In the genomic region with DNA sequence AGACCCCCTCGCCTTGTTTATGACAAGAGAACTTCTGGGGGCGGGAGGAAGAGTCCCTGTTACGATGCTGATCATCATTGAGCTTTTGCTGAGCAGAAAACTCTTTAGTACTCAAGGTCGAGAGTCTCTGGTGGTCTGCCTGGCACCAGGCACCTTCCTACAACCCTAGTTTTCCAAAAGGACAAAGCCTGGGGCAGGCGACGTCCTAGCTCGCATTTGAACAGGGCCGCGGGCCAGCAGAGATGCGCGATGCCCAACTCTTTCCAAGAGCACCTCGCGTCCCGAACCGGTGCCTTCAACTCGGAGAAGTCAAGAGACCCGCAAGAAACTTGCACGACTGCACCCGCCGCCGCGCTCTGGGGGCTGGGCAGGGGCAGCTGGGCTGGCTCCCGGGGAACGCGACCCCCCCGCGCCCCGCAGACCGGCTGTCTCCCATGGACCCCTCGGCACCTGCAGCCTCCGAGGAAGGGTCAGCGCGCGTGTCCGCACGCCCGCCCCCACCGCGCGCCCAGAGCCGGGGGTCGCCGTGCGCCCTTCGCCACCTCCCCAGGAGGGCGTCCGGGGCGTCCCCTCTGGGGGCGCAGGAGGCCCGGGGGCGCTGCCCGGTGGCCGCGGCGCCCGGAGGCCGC, we compare ENCODE assay signal across 8 cellular contexts. TPM values are rescaled to one million over a fixed set of nuclear protein-coding genes. Genes with fewer than 3 reads are reported as not detected.
DNase-seq lines count a peak whose midpoint lies in the region; ATAC-seq, FAIRE-seq and TF ChIP-seq lines count a peak whose summit lies in the region.

No MANE protein-coding gene starts in this region.

- peak overlapping the region; percentile 68 to 89 (median 78) for H3K4me3 Mint-ChIP-seq in CD4-positive, CD25-positive, alpha-beta regulatory T cell

- FAIRE-seq in frontal cortex (lab: Jason Lieb, UNC) = no peak

- H2AFZ ChIP-seq in parathyroid adenoma = peak overlapping the region; percentile 87

- no peaks in the 10 kb centered on the region for H3K36me3 Mint-ChIP-seq in CD4-positive, CD25-positive, alpha-beta regulatory T cell

- no peak for TF ChIP-seq CTCF in parathyroid adenoma (IDR thresholded peaks at IDR 0.05)

- intact Hi-C loops in head of caudate nucleus (cut with DNase I) = loop anchor here (10.0 kb wide), 1 partner anchor 107 kb away; a partner anchor contains a TSS

- peaks cover 0 to 6% (median 0%) of the 10 kb centered on the region in 7 donors for H3K9me3 Mint-ChIP-seq in CD4-positive, CD25-positive, alpha-beta regulatory T cell

- no peak for DNase-seq in CD4-positive, CD25-positive, alpha-beta regulatory T cell
- DNase-seq in activated T-cell treated with anti-CD3 and anti-CD28 coated beads, Interleukin-2, amount 50 U/mL, for 48 hours = peak; percentile 44 to 48
- DNase-seq in head of caudate nucleus = peak in 32 of 42 donors; percentile 13 to 65 (median 36)
- DNase-seq in DMS153 (lab: John Stamatoyannopoulos, UW) = no peak
- DNase-seq in frontal cortex (ENCODE audit: low spot score in 2 of 2) = no peak
- no peak for DNase-seq in iPS-NIHi11 (ENCODE audit: low spot score)

- no peaks in the 10 kb centered on the region for H3K36me3 ChIP-seq in CD4-positive, CD25-positive, alpha-beta regulatory T cell (ENCODE audit: control insufficient read depth, insufficient read depth, low read length)
- H3K36me3 ChIP-seq in HUES6 (ENCODE audit: control insufficient read depth, insufficient read depth, low read length) (no peaks in the 10 kb centered on the region), parathyroid adenoma (ENCODE audit: control insufficient read depth, insufficient read depth, low read length) (no peaks in the 10 kb centered on the region)

- H3K9me3 ChIP-seq in CD4-positive, CD25-positive, alpha-beta regulatory T cell (ENCODE audit: control insufficient read depth in 2 of 2, low read length in 2 of 2) = peaks cover 0 to 4% of the 10 kb centered on the region in 2 experiments
- H3K9me3 ChIP-seq in HUES6 (ENCODE audit: control insufficient read depth, insufficient read depth, low read depth, low read length) = peaks cover 6% of the 10 kb centered on the region; the same call in 1 of the 2 replicates
- no peaks in the 10 kb centered on the region for H3K9me3 ChIP-seq in parathyroid adenoma (ENCODE audit: control insufficient read depth, low read length)

- H3K4me1 Mint-ChIP-seq in CD4-positive, CD25-positive, alpha-beta regulatory T cell = peaks cover 0 to 13% (median 3%) of the 10 kb centered on the region in 4 donors

- H3K4me3 ChIP-seq in CD4-positive, CD25-positive, alpha-beta regulatory T cell (ENCODE audit: low read depth, low read length) = no peak overlapping the region
- peak overlapping the region; percentile 73 for H3K4me3 ChIP-seq in HUES6 (ENCODE audit: low read depth, low read length)
- H3K4me3 ChIP-seq in parathyroid adenoma (ENCODE audit: low read depth, low read length) = peak overlapping the region; percentile 54

- H3K27ac Mint-ChIP-seq in CD4-positive, CD25-positive, alpha-beta regulatory T cell = peak overlapping the region in 1 of 3 donors; percentile 26

- H3K4me1 ChIP-seq in CD4-positive, CD25-positive, alpha-beta regulatory T cell (ENCODE audit: control insufficient read depth, insufficient read depth, low read length, poor library complexity, severe bottlenecking) = peaks cover 16% of the 10 kb centered on the region
- H3K4me1 ChIP-seq in HUES6 (ENCODE audit: control insufficient read depth, insufficient read depth, low read length) (peaks cover 18% of the 10 kb centered on the region), parathyroid adenoma (peaks cover 4% of the 10 kb centered on the region)

- H3K4me2 ChIP-seq in parathyroid adenoma (ENCODE audit: low read length) = peak overlapping the region; percentile 88

- H3K9ac ChIP-seq in HUES6 (ENCODE audit: low read length) = peak overlapping the region; percentile 28
- peak overlapping the region; percentile 57 for H3K9ac ChIP-seq in parathyroid adenoma

- H3K79me2 ChIP-seq in parathyroid adenoma = peaks cover 21% of the 10 kb centered on the region

- H3K27me3 Mint-ChIP-seq in CD4-positive, CD25-positive, alpha-beta regulatory T cell = peaks cover 51% of the 10 kb centered on the region

- no peak overlapping the region for H3K27ac ChIP-seq in CD4-positive, CD25-positive, alpha-beta regulatory T cell (ENCODE audit: insufficient read depth, low read length, poor library complexity, severe bottlenecking)
- no peak overlapping the region for H3K27ac ChIP-seq in HUES6 (ENCODE audit: low read depth, low read length)
- peak overlapping the region; percentile 61 for H3K27ac ChIP-seq in parathyroid adenoma

- peaks cover 5% of the 10 kb centered on the region for H3K27me3 ChIP-seq in CD4-positive, CD25-positive, alpha-beta regulatory T cell (ENCODE audit: control insufficient read depth, insufficient read depth, low read length)
- peaks cover 20% of the 10 kb centered on the region for H3K27me3 ChIP-seq in HUES6 (ENCODE audit: control insufficient read depth, insufficient read depth, low read length)
- no peaks in the 10 kb centered on the region for H3K27me3 ChIP-seq in parathyroid adenoma (ENCODE audit: control insufficient read depth, insufficient read depth, low read length)

- ATAC-seq in CD4-positive, CD25-positive, alpha-beta regulatory T cell (ENCODE audit: low read depth in 2 of 2) = no peak

RNA-seq across cellular contexts. Expression of a gene that starts 0.4 kb away (rescaled TPM):
- 2.0 TPM for total RNA-seq in CD4-positive, CD25-positive, alpha-beta regulatory T cell
- polyA plus RNA-seq in CD4-positive, CD25-positive, alpha-beta regulatory T cell = under 1 TPM; 0.35 to 0.98 (median 0.53) TPM
- total RNA-seq in frontal cortex = 88.0 TPM

RNA-seq across cellular contexts. Expression of a gene that starts 57.2 kb away (rescaled TPM):
- total RNA-seq in CD4-positive, CD25-positive, alpha-beta regulatory T cell = 83.2 TPM
- polyA plus RNA-seq in CD4-positive, CD25-positive, alpha-beta regulatory T cell = 1 to 10 TPM; 5.0 to 7.9 (median 7.8) TPM
- 6.9 TPM for total RNA-seq in frontal cortex

Comparison
In these comparisons a context has a peak if more than half of its experiments do, and no peak if none do; other contexts are left out.
1. DNase-seq: peak in activated T-cell treated with anti-CD3 and anti-CD28 coated beads, Interleukin-2, amount 50 U/mL, for 48 hours (2 of 2) and head of caudate nucleus (32 of 42); none in CD4-positive, CD25-positive, alpha-beta regulatory T cell (0 of 3), DMS153 (single experiment), frontal cortex (0 of 2) and iPS-NIHi11 (single experiment).
2. RNA of a gene that starts 0.4 kb away (total RNA-seq): 88.0 TPM in frontal cortex (single experiment); 2.0 TPM in CD4-positive, CD25-positive, alpha-beta regulatory T cell (single experiment); every median in the first group is over 10 times any median in the second.
3. RNA of a gene that starts 57.2 kb away (total RNA-seq): 83.2 TPM in CD4-positive, CD25-positive, alpha-beta regulatory T cell (single experiment); 6.9 TPM in frontal cortex (single experiment); every median in the first group is over 10 times any median in the second.